11 cellular contexts compared by ENCODE assay signal in genomic region chr3:137767146-137768020, GRCh38. TPM values are rescaled to one million over a fixed set of nuclear protein-coding genes. Genes with fewer than 3 reads are reported as not detected.
DNase-seq lines count a peak whose midpoint lies in the region; TF ChIP-seq lines count a peak whose summit lies in the region.
"Had no signal": no experiment of that assay in that cellular context is flagged by ENCODE, and none has a peak within 500 bp of the region (broad histone marks: within the 10 kb centered on the region; RNA-seq: fewer than 3 reads in every experiment).

No MANE protein-coding gene starts in this region.

- H3K4me1 ChIP-seq in mesendoderm (ENCODE audit: control insufficient read depth, low read depth, low read length) (peaks cover 2% of the 10 kb centered on the region), tibial nerve (peaks cover 0 to 90% (median 21%) of the 10 kb centered on the region in 4 donors), OCI-LY7 (ENCODE audit: insufficient read depth, low read length, poor library complexity, severe bottlenecking) (no peaks in the 10 kb centered on the region)

- H2BK15ac ChIP-seq in mesendoderm (replicated peaks; ENCODE audit: low read depth): no peak overlapping the region

- H3K27ac ChIP-seq in dorsolateral prefrontal cortex (no peak overlapping the region), mesendoderm (ENCODE audit: low read depth, low read length) (no peak overlapping the region), tibial nerve (no peak overlapping the region), OCI-LY7 (ENCODE audit: low read depth, low read length, poor library complexity, severe bottlenecking) (no peak overlapping the region)

- H3K79me2 ChIP-seq in mesendoderm (ENCODE audit: control insufficient read depth, insufficient read depth, low read length) (no peaks in the 10 kb centered on the region), OCI-LY7 (ENCODE audit: insufficient read depth, low read depth, low read length) (no peaks in the 10 kb centered on the region)

- H3K36me3 Mint-ChIP-seq in T-helper 2 cell treated with Interferon-gamma antibody and Interleukin-4, amounts not matched to agents 5 μg/mL and 100 μg/mL, for 36 hours (ENCODE audit: low read depth): peaks cover 2% of the 10 kb centered on the region
- no peaks in the 10 kb centered on the region for H3K36me3 Mint-ChIP-seq in activated T-cell treated with anti-CD3 and anti-CD28 coated beads, Interleukin-2, amount 50 U/mL, for 24 hours (ENCODE audit: low read depth)

- no peak for TF ChIP-seq EP300 in tibial nerve (IDR thresholded peaks at IDR 0.05)

- H3K79me1 ChIP-seq in mesendoderm (ENCODE audit: low read length): no peaks in the 10 kb centered on the region

- no peak overlapping the region for H4K8ac ChIP-seq in mesendoderm (ENCODE audit: low read depth, low read length)

- H3K36me3 ChIP-seq in mesendoderm (ENCODE audit: control insufficient read depth, insufficient read depth, low read length) (no peaks in the 10 kb centered on the region), tibial nerve (no peaks in the 10 kb centered on the region), OCI-LY7 (ENCODE audit: insufficient read depth, low read length) (no peaks in the 10 kb centered on the region)

- H3K4me1 Mint-ChIP-seq in T-helper 2 cell treated with Interferon-gamma antibody and Interleukin-4, amounts not matched to agents 5 μg/mL and 100 μg/mL, for 36 hours (ENCODE audit: low read depth): peaks cover 2% of the 10 kb centered on the region
- peaks cover 17% of the 10 kb centered on the region for H3K4me1 Mint-ChIP-seq in activated T-cell treated with anti-CD3 and anti-CD28 coated beads, Interleukin-2, amount 50 U/mL, for 24 hours (ENCODE audit: low read depth)

- no peak overlapping the region for H4K5ac ChIP-seq in mesendoderm (ENCODE audit: low read length)

- TF ChIP-seq CTCF in dorsolateral prefrontal cortex (IDR thresholded peaks at IDR 0.05 in 54 of 56, conservative IDR thresholded peaks at IDR 0.05 in 2 of 56; ENCODE audit: low read depth in 1 of 56, partially characterized antibody in 56 of 56) (no peak), tibial nerve (IDR thresholded peaks at IDR 0.05) (no peak), OCI-LY7 (conservative IDR thresholded peaks at IDR 0.05; ENCODE audit: low read length) (no peak)

- no peak for TF ChIP-seq POLR2A in tibial nerve (IDR thresholded peaks at IDR 0.05)

- peak overlapping the region; percentile 10 for H3K27ac Mint-ChIP-seq in T-helper 2 cell treated with Interferon-gamma antibody and Interleukin-4, amounts not matched to agents 5 μg/mL and 100 μg/mL, for 36 hours
- H3K27ac Mint-ChIP-seq in activated T-cell treated with anti-CD3 and anti-CD28 coated beads, Interleukin-2, amount 50 U/mL, for 24 hours: no peak overlapping the region
- H3K27ac Mint-ChIP-seq: HFFc6, progenitor cell of endocrine pancreas had no signal

- H3K56ac ChIP-seq in mesendoderm (ENCODE audit: low read length): peak overlapping the region; percentile 40

- BruUV-seq in OCI-LY7 (replicated peaks; lab: Mats Ljungman, UMichigan): no TSS peak

- H2AK5ac ChIP-seq in mesendoderm (ENCODE audit: low read length): no peak overlapping the region

- no peak overlapping the region for H3K18ac ChIP-seq in mesendoderm (ENCODE audit: low read length)

- no peak overlapping the region for H3K4ac ChIP-seq in mesendoderm (ENCODE audit: low read depth, low read length)

- no peak overlapping the region for H3K23ac ChIP-seq in mesendoderm (ENCODE audit: low read length)

- H3K4me2 ChIP-seq in mesendoderm (ENCODE audit: low read length) (peak overlapping the region; percentile 22), OCI-LY7 (ENCODE audit: low read length) (no peak overlapping the region)

- peak overlapping the region in 55 of 59 donors; percentile 2 to 73 (median 43) for H3K4me3 ChIP-seq in dorsolateral prefrontal cortex
- no peak overlapping the region for H3K4me3 ChIP-seq in mesendoderm (ENCODE audit: low read length)
- peak overlapping the region in 3 of 4 donors; percentile 31 to 48 (median 37) for H3K4me3 ChIP-seq in tibial nerve
- H3K4me3 ChIP-seq in OCI-LY7 (ENCODE audit: low read depth, low read length, poor library complexity, severe bottlenecking): no peak overlapping the region

- H3K27me3 ChIP-seq in dorsolateral prefrontal cortex (peaks cover 35 to 100% (median 100%) of the 10 kb centered on the region in 45 donors), mesendoderm (ENCODE audit: insufficient read depth, low read length, poor library complexity) (peaks cover 91% of the 10 kb centered on the region), tibial nerve (peaks cover 0 to 100% of the 10 kb centered on the region in 2 donors)

- H3K27me3 Mint-ChIP-seq in T-helper 2 cell treated with Interferon-gamma antibody and Interleukin-4, amounts not matched to agents 5 μg/mL and 100 μg/mL, for 36 hours (ENCODE audit: low read depth): peaks cover 92% of the 10 kb centered on the region
- peaks cover 97% of the 10 kb centered on the region for H3K27me3 Mint-ChIP-seq in activated T-cell treated with anti-CD3 and anti-CD28 coated beads, Interleukin-2, amount 50 U/mL, for 24 hours

- no peak overlapping the region for H2BK120ac ChIP-seq in mesendoderm (ENCODE audit: low read depth, low read length)

- DNase-seq in T-helper 2 cell treated with Interferon-gamma antibody and Interleukin-4, amounts not matched to agents 5 μg/mL and 100 μg/mL, for 36 hours (ENCODE audit: low spot score): no peak
- no peak for DNase-seq in T-helper 2 cell
- DNase-seq in dorsolateral prefrontal cortex: no peak
- DNase-seq in mesendoderm: peak; percentile 72
- no peak for DNase-seq in tibial nerve (ENCODE audit: low spot score in 2 of 2)
- DNase-seq in OCI-LY7 (ENCODE audit: low spot score): no peak
- no peak for DNase-seq in NK-92 (lab: John Stamatoyannopoulos, UW; ENCODE audit: unreplicated experiment)
- DNase-seq in activated T-cell treated with anti-CD3 and anti-CD28 coated beads, Interleukin-2, amount 50 U/mL, for 24 hours: no peak
- DNase-seq: HFFc6, NCI-H1092 treated with DMSO at 0.1 percent for 48 hours had no signal

- no peak overlapping the region for H3K9ac ChIP-seq in mesendoderm (ENCODE audit: low read length)

- H3K9me3 ChIP-seq in tibial nerve (no peaks in the 10 kb centered on the region), OCI-LY7 (ENCODE audit: low read length) (no peaks in the 10 kb centered on the region)

- H4K20me1 ChIP-seq in OCI-LY7 (ENCODE audit: insufficient read depth, low read length): no peaks in the 10 kb centered on the region

- H2AFZ ChIP-seq in OCI-LY7 (ENCODE audit: low read length): no peak overlapping the region

- WGBS in mesendoderm (ENCODE audit: extremely low coverage, insufficient coverage, low lambda C conversion rate): no CpG with 5 or more reads among the region's 36 CpGs
- WGBS in tibial nerve, 2 donors: 1 to 2% methylated on average over 33 to 36 of the region's 36 CpGs

- H2BK5ac ChIP-seq in mesendoderm (ENCODE audit: low read length): no peak overlapping the region

- POLR2A ChIA-PET in OCI-LY7 (lab: Charles Lee): interaction anchor here (0.7 kb wide), 1 partner anchor 154 kb away, joined by 3 read pairs; no protein-coding TSS in a partner anchor

- intact Hi-C loops in dorsolateral prefrontal cortex (cut with DNase I) (loop anchor here in 1 of 2 donors (10.0 kb wide), 1 partner anchor 457 kb away; no protein-coding TSS in a partner anchor), OCI-LY7 (cut with micrococcal nuclease; ENCODE audit: unreplicated experiment) (no loop called here)

- H3K4me3 Mint-ChIP-seq in T-helper 2 cell treated with Interferon-gamma antibody and Interleukin-4, amounts not matched to agents 5 μg/mL and 100 μg/mL, for 36 hours: no peak overlapping the region
- no peak overlapping the region for H3K4me3 Mint-ChIP-seq in activated T-cell treated with anti-CD3 and anti-CD28 coated beads, Interleukin-2, amount 50 U/mL, for 24 hours

- no peaks in the 10 kb centered on the region for H3K9me3 Mint-ChIP-seq in T-helper 2 cell treated with Interferon-gamma antibody and Interleukin-4, amounts not matched to agents 5 μg/mL and 100 μg/mL, for 36 hours
- no peaks in the 10 kb centered on the region for H3K9me3 Mint-ChIP-seq in activated T-cell treated with anti-CD3 and anti-CD28 coated beads, Interleukin-2, amount 50 U/mL, for 24 hours
- H3K9me3 Mint-ChIP-seq: HFFc6 had no signal

- CTCF ChIA-PET in OCI-LY7 (lab: Charles Lee; ENCODE audit: unreplicated experiment): no interaction called here

- no peaks in the 10 kb centered on the region for H3K9me2 ChIP-seq in OCI-LY7 (ENCODE audit: insufficient read depth, low read length)

RNA-seq across cellular contexts. Expression of gene SOX14, which starts 3.3 kb away (rescaled TPM):
- total RNA-seq in dorsolateral prefrontal cortex (not detected), tibial nerve (not detected), OCI-LY7 (2022) (not detected in 2 replicates)
- 0.41 TPM for polyA plus RNA-seq in mesendoderm (2013, experiment 1 of 2)
- polyA plus RNA-seq in mesendoderm (2013, experiment 2 of 2): 0.43 TPM
- not detected in 2 replicates for total RNA-seq in OCI-LY7 (2014; rRNA removed; shearing (Covaris generic))
- total RNA-seq: HFFc6, progenitor cell of endocrine pancreas had no signal

Comparison
In these comparisons a context has a peak if more than half of its experiments do, and no peak if none do; other contexts are left out.
1. H3K4me3 ChIP-seq: peak in dorsolateral prefrontal cortex (55 of 59) and tibial nerve (3 of 4); none in mesendoderm (single experiment) and OCI-LY7 (single experiment).